ENCODE assay signal across 8 cellular contexts in the genomic region with DNA sequence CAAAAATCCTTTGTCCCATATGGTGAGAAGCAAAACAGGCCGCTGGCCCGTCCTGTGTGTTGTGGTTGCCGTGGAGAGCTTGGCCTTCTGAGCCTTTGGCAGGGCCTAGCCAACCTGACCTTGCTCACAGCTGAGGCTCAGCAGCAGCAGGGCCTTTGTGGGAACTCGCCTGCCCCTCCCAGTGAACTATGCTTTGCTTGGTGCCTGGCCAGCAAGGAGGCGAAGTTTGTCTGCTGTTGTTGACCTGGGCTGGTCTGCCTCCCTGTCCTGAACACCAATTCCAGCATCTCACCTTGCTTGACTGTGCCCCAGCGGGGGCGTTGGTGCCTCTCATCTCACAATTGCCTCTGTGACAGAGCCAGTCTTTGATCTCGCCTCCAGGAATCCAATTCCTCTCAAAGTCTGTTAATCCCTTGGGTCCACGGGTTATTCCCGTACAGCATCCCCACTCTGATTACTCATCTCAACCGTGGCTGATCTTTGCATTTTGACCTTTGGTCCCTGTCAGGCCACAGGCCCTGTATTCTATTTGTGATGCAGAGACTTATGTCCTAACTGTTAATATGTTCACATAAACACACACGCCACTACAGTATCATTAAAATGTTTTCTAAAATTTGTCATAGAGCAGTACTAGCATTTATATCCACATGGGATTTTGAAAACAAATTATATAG. TPM values are rescaled to one million over a fixed set of nuclear protein-coding genes. Genes with fewer than 3 reads are reported as not detected.
A peak's percentile ranks its signal among the peaks of the same experiment; 100 is the strongest.
DNase-seq lines count a peak whose midpoint lies in the region; ATAC-seq, FAIRE-seq and TF ChIP-seq lines count a peak whose summit lies in the region.

No MANE protein-coding gene starts in this region.

- H3K36me3 ChIP-seq in cardiac muscle cell (no peaks in the 10 kb centered on the region), A673 (ENCODE audit: insufficient read depth, low read length, poor library complexity, severe bottlenecking) (no peaks in the 10 kb centered on the region)

- DNase-seq in GM18507 (ENCODE audit: extremely low spot score, insufficient read length, low read depth) (no peak), cardiac muscle cell (ENCODE audit: low read depth in 1 of 2, low spot score in 1 of 2) (peak; percentile 24 to 65), posterior cingulate gyrus (peak in 8 of 10 donors; percentile 7 to 79 (median 30)), A673 (ENCODE audit: low spot score) (no peak), RWPE1 (ENCODE audit: low spot score) (no peak)
- DNase-seq in activated naive CD8-positive, alpha-beta T cell treated with anti-CD3 and anti-CD28 coated beads, Interleukin-2, amount 50 U/mL, for 24 hours, result no peak

- no peaks in the 10 kb centered on the region for H3K4me1 Mint-ChIP-seq in activated naive CD8-positive, alpha-beta T cell treated with anti-CD3 and anti-CD28 coated beads, Interleukin-2, amount 50 U/mL, for 24 hours
- no peaks in the 10 kb centered on the region for H3K4me1 Mint-ChIP-seq in activated T-helper 17 cell treated with anti-CD3 and anti-CD28 coated beads, Interleukin-2, amount 50 U/mL, for 72 hours

- BruUV-seq in A673 (replicated peaks; lab: Mats Ljungman, UMichigan), result no TSS peak

- no peak overlapping the region for H3K4me3 Mint-ChIP-seq in activated naive CD8-positive, alpha-beta T cell treated with anti-CD3 and anti-CD28 coated beads, Interleukin-2, amount 50 U/mL, for 24 hours
- H3K4me3 Mint-ChIP-seq in activated T-helper 17 cell treated with anti-CD3 and anti-CD28 coated beads, Interleukin-2, amount 50 U/mL, for 72 hours, result no peak overlapping the region

- no peaks in the 10 kb centered on the region for H3K9me3 Mint-ChIP-seq in activated naive CD8-positive, alpha-beta T cell treated with anti-CD3 and anti-CD28 coated beads, Interleukin-2, amount 50 U/mL, for 24 hours
- peaks cover 3% of the 10 kb centered on the region for H3K9me3 Mint-ChIP-seq in activated T-helper 17 cell treated with anti-CD3 and anti-CD28 coated beads, Interleukin-2, amount 50 U/mL, for 72 hours

- no peaks in the 10 kb centered on the region for H3K27me3 ChIP-seq in cardiac muscle cell
- H3K27me3 ChIP-seq in A673 (replicated peaks; ENCODE audit: insufficient read depth, low read depth, low read length, poor library complexity), result no peaks in the 10 kb centered on the region

- peak overlapping the region; percentile 1 for H3K27ac ChIP-seq in cardiac muscle cell
- no peak overlapping the region for H3K27ac ChIP-seq in A673 (ENCODE audit: low read depth, low read length, poor library complexity, severe bottlenecking)
- no peak overlapping the region for H3K27ac ChIP-seq in RWPE1

- CTCF ChIA-PET in A673 (lab: Charles Lee), result no interaction called here
- CTCF ChIA-PET in RWPE1 (lab: Yijun Ruan, JAX), result no interaction called here

- H3K4me1 ChIP-seq in cardiac muscle cell (ENCODE audit: low read depth) (peaks cover 31% of the 10 kb centered on the region), A673 (ENCODE audit: insufficient read depth, low read length, poor library complexity, severe bottlenecking) (no peaks in the 10 kb centered on the region)

- H3K36me3 Mint-ChIP-seq in activated naive CD8-positive, alpha-beta T cell treated with anti-CD3 and anti-CD28 coated beads, Interleukin-2, amount 50 U/mL, for 24 hours (ENCODE audit: low read depth), result no peaks in the 10 kb centered on the region
- no peaks in the 10 kb centered on the region for H3K36me3 Mint-ChIP-seq in activated T-helper 17 cell treated with anti-CD3 and anti-CD28 coated beads, Interleukin-2, amount 50 U/mL, for 72 hours (ENCODE audit: low read depth)

- peak; percentile 61 for FAIRE-seq in GM18507 (lab: Jason Lieb, UNC)

- no peak for TF ChIP-seq CTCF in cardiac muscle cell (IDR thresholded peaks at IDR 0.05; ENCODE audit: low read depth, low read length)
- TF ChIP-seq CTCF in A673 (conservative IDR thresholded peaks at IDR 0.05; ENCODE audit: low read depth, low read length), result no peak
- TF ChIP-seq CTCF in RWPE1 (conservative IDR thresholded peaks at IDR 0.05; ENCODE audit: low read depth), result no peak

- no peaks in the 10 kb centered on the region for H3K9me3 ChIP-seq in cardiac muscle cell (ENCODE audit: low read depth)
- no peaks in the 10 kb centered on the region for H3K9me3 ChIP-seq in A673 (ENCODE audit: low read depth, low read length, poor library complexity, severe bottlenecking)

- POLR2A ChIA-PET in A673 (lab: Charles Lee; ENCODE audit: low non-redundant PET), result no interaction called here
- POLR2A ChIA-PET in RWPE1 (lab: Yijun Ruan, JAX; ENCODE audit: low non-redundant PET), result no interaction called here

- H3K4me3 ChIP-seq in cardiac muscle cell, result no peak overlapping the region
- no peak overlapping the region for H3K4me3 ChIP-seq in A673 (ENCODE audit: low read depth, low read length, poor library complexity, severe bottlenecking)

- H3K27ac Mint-ChIP-seq in activated naive CD8-positive, alpha-beta T cell treated with anti-CD3 and anti-CD28 coated beads, Interleukin-2, amount 50 U/mL, for 24 hours, result no peak overlapping the region
- no peak overlapping the region for H3K27ac Mint-ChIP-seq in activated T-helper 17 cell treated with anti-CD3 and anti-CD28 coated beads, Interleukin-2, amount 50 U/mL, for 72 hours

- intact Hi-C loops in posterior cingulate gyrus (cut with DNase I), result no loop called here
- intact Hi-C loops in A673 (cut with micrococcal nuclease; ENCODE audit: unreplicated experiment), result no loop called here

- peaks cover 2% of the 10 kb centered on the region for H3K27me3 Mint-ChIP-seq in activated naive CD8-positive, alpha-beta T cell treated with anti-CD3 and anti-CD28 coated beads, Interleukin-2, amount 50 U/mL, for 24 hours
- H3K27me3 Mint-ChIP-seq in activated T-helper 17 cell treated with anti-CD3 and anti-CD28 coated beads, Interleukin-2, amount 50 U/mL, for 72 hours, result peaks cover 3% of the 10 kb centered on the region

- ATAC-seq in SK-N-SH treated with all-trans-retinoic acid at 6 μM for 48 hours, result peak; percentile 51
- ATAC-seq in activated naive CD8-positive, alpha-beta T cell treated with anti-CD3 and anti-CD28 coated beads, Interleukin-2, amount 50 U/mL, for 24 hours, result no peak
- no peak for ATAC-seq in activated T-helper 17 cell treated with anti-CD3 and anti-CD28 coated beads, Interleukin-2, amount 50 U/mL, for 72 hours (replicated peaks)

TF ChIP-seq in SK-N-SH treated with all-trans-retinoic acid at 6 μM for 48 hours, 23 proteins besides CTCF, POLR2A, EP300 and RAD21:
- TF ChIP-seq ZC3H10 (CRISPR knock-in tag; IDR thresholded peaks at IDR 0.05) (no peak), ZFP3 (CRISPR knock-in tag; IDR thresholded peaks at IDR 0.05) (no peak), GLIS3 (CRISPR knock-in tag; IDR thresholded peaks at IDR 0.05) (no peak), TCF4 (CRISPR knock-in tag; IDR thresholded peaks at IDR 0.05; ENCODE audit: borderline replicate concordance) (no peak)

RNA-seq across cellular contexts. Expression of gene EPDR1, which starts 22.6 kb away (rescaled TPM):
- 51.9 and 78.6 TPM in 2 replicates for total RNA-seq in cardiac muscle cell
- 42.7 and 44.2 TPM in 2 replicates for polyA plus RNA-seq in cardiac muscle cell
- total RNA-seq in A673 (2021), result 20.8 and 24.6 TPM in 2 replicates
- under 1 TPM; 0.54 to 0.56 TPM for total RNA-seq in activated T-helper 17 cell treated with anti-CD3 and anti-CD28 coated beads, Interleukin-2, amount 50 U/mL, for 72 hours

RNA-seq across cellular contexts. Expression of gene SFRP4, which starts 26.5 kb away (rescaled TPM):
- total RNA-seq in cardiac muscle cell, result 4.6 and 4.7 TPM in 2 replicates
- 7.5 and 8.6 TPM in 2 replicates for polyA plus RNA-seq in cardiac muscle cell
- total RNA-seq in A673 (2021), result not detected in 2 replicates
- not detected for total RNA-seq in activated T-helper 17 cell treated with anti-CD3 and anti-CD28 coated beads, Interleukin-2, amount 50 U/mL, for 72 hours

Comparison
In these comparisons a context has a peak if more than half of its experiments do, and no peak if none do; other contexts are left out.
1. DNase-seq: peak in cardiac muscle cell (2 of 2) and posterior cingulate gyrus (8 of 10); none in GM18507 (single experiment), activated naive CD8-positive, alpha-beta T cell treated with anti-CD3 and anti-CD28 coated beads, Interleukin-2, amount 50 U/mL, for 24 hours (single experiment), A673 (single experiment) and RWPE1 (single experiment).
2. RNA of gene EPDR1, which starts 22.6 kb away (total RNA-seq): 51.9 to 78.6 TPM in cardiac muscle cell and 20.8 to 24.6 TPM in A673; 0.54 to 0.56 TPM in activated T-helper 17 cell treated with anti-CD3 and anti-CD28 coated beads, Interleukin-2, amount 50 U/mL, for 72 hours; every median in the first group is over 10 times any median in the second.